In the genomic region with DNA sequence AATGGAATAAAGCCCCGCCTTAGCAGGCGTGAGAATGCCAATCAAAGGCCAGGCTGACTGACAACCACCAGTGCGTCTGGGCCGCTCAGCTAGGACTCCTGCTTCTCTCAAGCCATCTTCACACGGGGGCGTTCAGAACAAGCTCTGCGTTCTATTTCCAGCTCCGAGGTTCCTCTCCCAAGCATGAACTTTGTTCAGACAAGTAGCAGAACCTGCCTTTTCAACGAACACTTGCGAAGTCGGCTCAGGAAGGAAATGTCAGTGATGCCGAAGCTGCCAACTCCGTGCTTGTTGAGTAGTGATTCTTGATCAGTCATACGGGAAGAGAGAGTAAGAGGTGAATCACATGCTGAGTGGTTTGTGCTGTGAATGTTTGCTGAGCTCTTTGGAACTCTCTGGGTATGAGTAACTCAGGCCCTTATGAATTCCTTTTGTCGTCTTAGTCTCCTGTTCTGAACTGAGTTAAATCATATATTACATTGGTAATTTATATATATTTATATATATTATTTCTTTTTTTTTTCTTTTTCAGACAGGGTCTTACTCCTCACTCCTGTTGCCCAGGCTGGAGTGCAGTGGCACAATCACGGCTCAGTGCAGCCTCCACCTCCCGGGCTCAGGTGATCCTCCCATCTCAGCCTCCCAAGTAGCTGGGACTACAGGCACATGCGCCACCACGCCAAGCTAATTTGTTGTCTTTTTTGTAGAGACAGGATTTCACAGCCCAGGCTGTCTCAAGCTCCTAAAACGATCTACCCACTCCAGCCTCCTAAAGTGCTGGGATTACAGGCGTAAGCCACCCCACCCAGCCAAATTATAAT, we compare ENCODE assay signal across 8 cellular contexts. TPM values are rescaled to one million over a fixed set of nuclear protein-coding genes. Genes with fewer than 3 reads are reported as not detected.
DNase-seq lines count a peak whose midpoint lies in the region; ATAC-seq, FAIRE-seq and TF ChIP-seq lines count a peak whose summit lies in the region.

No MANE protein-coding gene starts in this region.

- H3K36me3 Mint-ChIP-seq in activated T-helper 2 cell treated with anti-CD3 and anti-CD28 coated beads, Interferon-gamma antibody, Interleukin-2, Interleukin-4, amounts not matched to agents 10 μg/mL and 5 μg/mL and 100 μg/mL, durations not matched to agents 14 hours and 24 hours and 36 hours (ENCODE audit: low read depth): no peaks in the 10 kb centered on the region

- no peak for DNase-seq in GM12892 (ENCODE audit: insufficient read length)
- peak; percentile 83 for DNase-seq in HFF-Myc (ENCODE audit: extremely low read depth, low read depth)
- peak; percentile 74 to 92 for DNase-seq in NOMO-1 (lab: John Stamatoyannopoulos, UW; ENCODE audit: unreplicated experiment in 2 of 2)
- peak; percentile 43 for DNase-seq in activated T-helper 2 cell treated with anti-CD3 and anti-CD28 coated beads, Interferon-gamma antibody, Interleukin-2, Interleukin-4, amounts not matched to agents 10 μg/mL and 5 μg/mL and 100 μg/mL, durations not matched to agents 14 hours and 24 hours and 36 hours (ENCODE audit: low spot score)
- DNase-seq in right cardiac atrium: peak in 1 of 3 donors; percentile 35
- DNase-seq in stimulated activated CD8-positive, alpha-beta memory T cell treated with anti-CD3 and anti-CD28 coated beads, Interleukin-2, amount 100 ng/mL, for 48 hours (ENCODE audit: low read depth in 2 of 2): peak; percentile 22 to 44
- no peak for DNase-seq in effector CD4-positive, alpha-beta T cell
- no peak for DNase-seq in SHP77 treated with DMSO at 0.1 percent for 48 hours (lab: John Stamatoyannopoulos, UW)

- H3K4me1 ChIP-seq in right cardiac atrium (ENCODE audit: control insufficient read depth, insufficient read depth, low read length): no peaks in the 10 kb centered on the region

- peak; percentile 94 for FAIRE-seq in GM12892 (lab: Jason Lieb, UNC)

- no peak for TF ChIP-seq CTCF in HFF-Myc (IDR thresholded peaks at IDR 0.05; ENCODE audit: low read depth, low read length, missing control alignments)

- peak overlapping the region; percentile 88 for H3K27ac Mint-ChIP-seq in activated T-helper 2 cell treated with anti-CD3 and anti-CD28 coated beads, Interferon-gamma antibody, Interleukin-2, Interleukin-4, amounts not matched to agents 10 μg/mL and 5 μg/mL and 100 μg/mL, durations not matched to agents 14 hours and 24 hours and 36 hours

- no peak for TF ChIP-seq POLR2A in GM12892 (IDR thresholded peaks at IDR 0.05; ENCODE audit: low read depth, low read length)

- peaks cover 11% of the 10 kb centered on the region for H3K27me3 Mint-ChIP-seq in activated T-helper 2 cell treated with anti-CD3 and anti-CD28 coated beads, Interferon-gamma antibody, Interleukin-2, Interleukin-4, amounts not matched to agents 10 μg/mL and 5 μg/mL and 100 μg/mL, durations not matched to agents 14 hours and 24 hours and 36 hours (ENCODE audit: low read depth)

- ATAC-seq in right cardiac atrium: peak; percentile 49 to 86

- peak overlapping the region; percentile 88 for H3K27ac ChIP-seq in right cardiac atrium (ENCODE audit: low read length)

- no peaks in the 10 kb centered on the region for H3K9me3 Mint-ChIP-seq in activated T-helper 2 cell treated with anti-CD3 and anti-CD28 coated beads, Interferon-gamma antibody, Interleukin-2, Interleukin-4, amounts not matched to agents 10 μg/mL and 5 μg/mL and 100 μg/mL, durations not matched to agents 14 hours and 24 hours and 36 hours

- no peaks in the 10 kb centered on the region for H3K9me3 ChIP-seq in right cardiac atrium (ENCODE audit: control insufficient read depth, low read length)

- 61% methylated on average over 21 of the region's 21 CpGs for WGBS in right cardiac atrium

- H3K4me1 Mint-ChIP-seq in activated T-helper 2 cell treated with anti-CD3 and anti-CD28 coated beads, Interferon-gamma antibody, Interleukin-2, Interleukin-4, amounts not matched to agents 10 μg/mL and 5 μg/mL and 100 μg/mL, durations not matched to agents 14 hours and 24 hours and 36 hours (ENCODE audit: low read depth): peaks cover 17% of the 10 kb centered on the region

- H3K4me3 Mint-ChIP-seq in activated T-helper 2 cell treated with anti-CD3 and anti-CD28 coated beads, Interferon-gamma antibody, Interleukin-2, Interleukin-4, amounts not matched to agents 10 μg/mL and 5 μg/mL and 100 μg/mL, durations not matched to agents 14 hours and 24 hours and 36 hours (ENCODE audit: low read depth): no peak overlapping the region

- H3K4me3 ChIP-seq in HFF-Myc (replicated peaks; ENCODE audit: low read depth, low read length): no peak overlapping the region
- no peak overlapping the region for H3K4me3 ChIP-seq in right cardiac atrium (ENCODE audit: low read length)

- intact Hi-C loops in activated T-helper 2 cell treated with anti-CD3 and anti-CD28 coated beads, Interferon-gamma antibody, Interleukin-2, Interleukin-4, amounts not matched to agents 10 μg/mL and 5 μg/mL and 100 μg/mL, durations not matched to agents 14 hours and 24 hours and 36 hours (cut with micrococcal nuclease): loop anchor here (5.0 kb wide), 1 partner anchor 90 kb away; no protein-coding TSS in a partner anchor
- intact Hi-C loops in right cardiac atrium (cut with DNase I): no loop called here

- no peaks in the 10 kb centered on the region for H3K27me3 ChIP-seq in right cardiac atrium (ENCODE audit: control insufficient read depth, insufficient read depth)

RNA-seq across cellular contexts. Expression of a gene that starts 29.4 kb away (rescaled TPM):
- polyA plus RNA-seq in GM12892 (2012; ENCODE audit: missing spikeins): 6.7 TPM
- total RNA-seq in activated T-helper 2 cell treated with anti-CD3 and anti-CD28 coated beads, Interferon-gamma antibody, Interleukin-2, Interleukin-4, amounts not matched to agents 10 μg/mL and 5 μg/mL and 100 μg/mL, durations not matched to agents 14 hours and 24 hours and 36 hours: 11.4 and 12.5 TPM in 2 replicates
- 10 to 100 TPM in 3 of 4 donors, 1 to 10 TPM in 1; 9.5 to 13.2 (median 11.8) TPM for total RNA-seq in right cardiac atrium
- polyA plus RNA-seq in right cardiac atrium: 6.7 TPM

Comparison
In these comparisons a context has a peak if more than half of its experiments do, and no peak if none do; other contexts are left out.
1. DNase-seq: peak in HFF-Myc (single experiment), NOMO-1 (2 of 2), activated T-helper 2 cell treated with anti-CD3 and anti-CD28 coated beads, Interferon-gamma antibody, Interleukin-2, Interleukin-4, amounts not matched to agents 10 μg/mL and 5 μg/mL and 100 μg/mL, durations not matched to agents 14 hours and 24 hours and 36 hours (single experiment) and stimulated activated CD8-positive, alpha-beta memory T cell treated with anti-CD3 and anti-CD28 coated beads, Interleukin-2, amount 100 ng/mL, for 48 hours (2 of 2); none in GM12892 (single experiment), effector CD4-positive, alpha-beta T cell (single experiment) and SHP77 treated with DMSO at 0.1 percent for 48 hours (single experiment).